1 cellular context compared by ENCODE assay signal in the genomic region with DNA sequence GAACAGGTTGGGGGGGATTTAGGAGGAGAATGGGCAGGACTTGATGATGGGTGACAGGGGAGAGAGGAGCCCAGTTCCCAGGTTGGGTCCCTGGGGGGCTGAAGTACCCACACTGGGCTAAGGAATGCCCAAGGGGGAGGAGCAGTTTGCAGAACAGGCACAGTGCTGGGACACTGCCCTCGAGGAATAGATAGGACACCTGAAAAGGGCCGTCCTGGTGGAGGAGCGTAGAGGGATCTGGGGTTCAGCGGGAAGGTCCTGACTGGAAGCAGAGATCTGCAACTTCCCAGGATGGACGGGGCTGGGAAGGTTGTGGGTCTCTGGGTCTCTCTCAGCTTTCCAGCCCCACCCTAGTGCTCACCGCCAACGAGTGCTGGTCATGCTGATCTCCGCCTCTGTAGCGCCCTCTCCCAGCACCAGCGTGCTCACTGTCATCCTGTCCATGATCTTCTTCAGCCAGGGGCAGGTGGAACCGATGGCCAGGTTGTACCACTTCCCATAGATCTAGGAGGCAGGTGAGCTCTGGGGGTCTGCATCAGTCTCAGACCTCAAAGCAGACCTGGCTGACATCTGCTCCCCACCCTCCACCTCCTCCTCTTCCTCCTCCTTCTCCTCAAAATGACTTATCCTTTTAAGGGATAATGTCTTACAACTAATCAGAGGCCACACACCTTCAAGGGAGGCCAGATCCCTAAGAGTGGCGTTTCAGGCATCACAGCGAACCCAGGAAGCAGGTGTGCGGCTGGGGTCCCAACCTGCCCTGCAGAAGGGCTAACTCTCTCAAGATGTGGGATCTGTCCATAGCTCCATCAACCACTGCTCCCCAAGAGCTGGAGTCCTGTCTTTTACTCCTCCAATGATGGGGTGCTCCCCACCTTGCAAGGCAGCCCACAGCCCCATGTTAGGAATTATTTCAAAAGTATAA.
A peak's percentile ranks its signal among the peaks of the same experiment; 100 is the strongest.
TF ChIP-seq lines count a peak whose summit lies in the region.

No MANE protein-coding gene starts in this region.

TF ChIP-seq in HepG2, 621 proteins besides CTCF, POLR2A, EP300 and RAD21 (continued from another document and continues in another):
- TF ChIP-seq, protein P1, sequence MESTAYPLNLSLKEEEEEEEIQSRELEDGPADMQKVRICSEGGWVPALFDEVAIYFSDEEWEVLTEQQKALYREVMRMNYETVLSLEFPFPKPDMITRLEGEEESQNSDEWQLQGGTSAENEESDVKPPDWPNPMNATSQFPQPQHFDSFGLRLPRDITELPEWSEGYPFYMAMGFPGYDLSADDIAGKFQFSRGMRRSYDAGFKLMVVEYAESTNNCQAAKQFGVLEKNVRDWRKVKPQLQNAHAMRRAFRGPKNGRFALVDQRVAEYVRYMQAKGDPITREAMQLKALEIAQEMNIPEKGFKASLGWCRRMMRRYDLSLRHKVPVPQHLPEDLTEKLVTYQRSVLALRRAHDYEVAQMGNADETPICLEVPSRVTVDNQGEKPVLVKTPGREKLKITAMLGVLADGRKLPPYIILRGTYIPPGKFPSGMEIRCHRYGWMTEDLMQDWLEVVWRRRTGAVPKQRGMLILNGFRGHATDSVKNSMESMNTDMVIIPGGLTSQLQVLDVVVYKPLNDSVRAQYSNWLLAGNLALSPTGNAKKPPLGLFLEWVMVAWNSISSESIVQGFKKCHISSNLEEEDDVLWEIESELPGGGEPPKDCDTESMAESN (CRISPR knock-in tag; conservative IDR thresholded peaks at IDR 0.05) = no peak
- TF ChIP-seq PHF8 (CRISPR knock-in tag; IDR thresholded peaks at IDR 0.05) (no peak), ZBTB20 (CRISPR knock-in tag; IDR thresholded peaks at IDR 0.05; ENCODE audit: borderline replicate concordance, low read depth) (no peak), SMAD3 (CRISPR knock-in tag; IDR thresholded peaks at IDR 0.05) (no peak), POGZ (CRISPR knock-in tag; IDR thresholded peaks at IDR 0.05) (no peak), KMT2B (CRISPR knock-in tag; IDR thresholded peaks at IDR 0.05) (no peak), ZFP62 (CRISPR knock-in tag; IDR thresholded peaks at IDR 0.05) (no peak), NR2F2 (IDR thresholded peaks at IDR 0.05; ENCODE audit: borderline replicate concordance, low read depth) (no peak), SOX6 (IDR thresholded peaks at IDR 0.05) (no peak), SOX6 (CRISPR knock-in tag; IDR thresholded peaks at IDR 0.05) (no peak), BORCS8-MEF2B (CRISPR knock-in tag; IDR thresholded peaks at IDR 0.05) (no peak; the same call in 1 of the 2 replicates), FOXP1 (IDR thresholded peaks at IDR 0.05) (no peak), FOXP1 (CRISPR knock-in tag; IDR thresholded peaks at IDR 0.05) (no peak), CENPX (CRISPR knock-in tag; IDR thresholded peaks at IDR 0.05) (no peak), ZNF841 (CRISPR knock-in tag; IDR thresholded peaks at IDR 0.05; ENCODE audit: borderline replicate concordance) (no peak), ZFY (CRISPR knock-in tag; IDR thresholded peaks at IDR 0.05) (no peak; the same call in none of the 2 replicates), NFKBIZ (CRISPR knock-in tag; IDR thresholded peaks at IDR 0.05) (no peak), YEATS2 (CRISPR knock-in tag; IDR thresholded peaks at IDR 0.05; ENCODE audit: borderline replicate concordance) (no peak), WIZ (CRISPR knock-in tag; IDR thresholded peaks at IDR 0.05) (no peak), MAZ (IDR thresholded peaks at IDR 0.05; ENCODE audit: borderline replicate concordance, low read depth, low read length) (no peak), MAZ (CRISPR knock-in tag; IDR thresholded peaks at IDR 0.05; ENCODE audit: low read depth) (peak; percentile 61; the same call in 1 of the 2 replicates), NFATC3 (CRISPR knock-in tag; IDR thresholded peaks at IDR 0.05) (no peak), KMT2A (CRISPR knock-in tag; IDR thresholded peaks at IDR 0.05) (no peak), SRY (CRISPR knock-in tag; IDR thresholded peaks at IDR 0.05) (no peak), PHB2 (IDR thresholded peaks at IDR 0.05; ENCODE audit: partially characterized antibody) (no peak), ATRX (CRISPR knock-in tag; IDR thresholded peaks at IDR 0.05; ENCODE audit: borderline replicate concordance) (no peak), SNRNP70 (IDR thresholded peaks at IDR 0.05; ENCODE audit: low read depth, low read length) (no peak), ZMYM4 (CRISPR knock-in tag; IDR thresholded peaks at IDR 0.05) (0 out of 2 replicates have a peak, but pooled peaks have one; percentile 57), RXRB (CRISPR knock-in tag; IDR thresholded peaks at IDR 0.05; ENCODE audit: borderline replicate concordance) (peak; percentile 42; the same call in 1 of the 2 replicates), PHF21A (CRISPR knock-in tag; IDR thresholded peaks at IDR 0.05) (no peak), ZNF33B (CRISPR knock-in tag; IDR thresholded peaks at IDR 0.05) (no peak), PHF20 (CRISPR knock-in tag; IDR thresholded peaks at IDR 0.05) (no peak), U2AF1 (optimal IDR thresholded peaks at IDR 0.05; ENCODE audit: low read depth, low read length) (no peak)
- TF ChIP-seq, protein P2, sequence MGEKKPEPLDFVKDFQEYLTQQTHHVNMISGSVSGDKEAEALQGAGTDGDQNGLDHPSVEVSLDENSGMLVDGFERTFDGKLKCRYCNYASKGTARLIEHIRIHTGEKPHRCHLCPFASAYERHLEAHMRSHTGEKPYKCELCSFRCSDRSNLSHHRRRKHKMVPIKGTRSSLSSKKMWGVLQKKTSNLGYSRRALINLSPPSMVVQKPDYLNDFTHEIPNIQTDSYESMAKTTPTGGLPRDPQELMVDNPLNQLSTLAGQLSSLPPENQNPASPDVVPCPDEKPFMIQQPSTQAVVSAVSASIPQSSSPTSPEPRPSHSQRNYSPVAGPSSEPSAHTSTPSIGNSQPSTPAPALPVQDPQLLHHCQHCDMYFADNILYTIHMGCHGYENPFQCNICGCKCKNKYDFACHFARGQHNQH (CRISPR knock-in tag; IDR thresholded peaks at IDR 0.05) = peak; percentile 16; the same call in 1 of the 2 replicates
- TF ChIP-seq, protein P3, sequence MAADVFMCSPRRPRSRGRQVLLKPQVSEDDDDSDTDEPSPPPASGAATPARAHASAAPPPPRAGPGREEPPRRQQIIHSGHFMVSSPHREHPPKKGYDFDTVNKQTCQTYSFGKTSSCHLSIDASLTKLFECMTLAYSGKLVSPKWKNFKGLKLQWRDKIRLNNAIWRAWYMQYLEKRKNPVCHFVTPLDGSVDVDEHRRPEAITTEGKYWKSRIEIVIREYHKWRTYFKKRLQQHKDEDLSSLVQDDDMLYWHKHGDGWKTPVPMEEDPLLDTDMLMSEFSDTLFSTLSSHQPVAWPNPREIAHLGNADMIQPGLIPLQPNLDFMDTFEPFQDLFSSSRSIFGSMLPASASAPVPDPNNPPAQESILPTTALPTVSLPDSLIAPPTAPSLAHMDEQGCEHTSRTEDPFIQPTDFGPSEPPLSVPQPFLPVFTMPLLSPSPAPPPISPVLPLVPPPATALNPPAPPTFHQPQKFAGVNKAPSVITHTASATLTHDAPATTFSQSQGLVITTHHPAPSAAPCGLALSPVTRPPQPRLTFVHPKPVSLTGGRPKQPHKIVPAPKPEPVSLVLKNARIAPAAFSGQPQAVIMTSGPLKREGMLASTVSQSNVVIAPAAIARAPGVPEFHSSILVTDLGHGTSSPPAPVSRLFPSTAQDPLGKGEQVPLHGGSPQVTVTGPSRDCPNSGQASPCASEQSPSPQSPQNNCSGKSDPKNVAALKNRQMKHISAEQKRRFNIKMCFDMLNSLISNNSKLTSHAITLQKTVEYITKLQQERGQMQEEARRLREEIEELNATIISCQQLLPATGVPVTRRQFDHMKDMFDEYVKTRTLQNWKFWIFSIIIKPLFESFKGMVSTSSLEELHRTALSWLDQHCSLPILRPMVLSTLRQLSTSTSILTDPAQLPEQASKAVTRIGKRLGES (CRISPR knock-in tag; IDR thresholded peaks at IDR 0.05; ENCODE audit: borderline replicate concordance) = no peak
- TF ChIP-seq, protein P4, sequence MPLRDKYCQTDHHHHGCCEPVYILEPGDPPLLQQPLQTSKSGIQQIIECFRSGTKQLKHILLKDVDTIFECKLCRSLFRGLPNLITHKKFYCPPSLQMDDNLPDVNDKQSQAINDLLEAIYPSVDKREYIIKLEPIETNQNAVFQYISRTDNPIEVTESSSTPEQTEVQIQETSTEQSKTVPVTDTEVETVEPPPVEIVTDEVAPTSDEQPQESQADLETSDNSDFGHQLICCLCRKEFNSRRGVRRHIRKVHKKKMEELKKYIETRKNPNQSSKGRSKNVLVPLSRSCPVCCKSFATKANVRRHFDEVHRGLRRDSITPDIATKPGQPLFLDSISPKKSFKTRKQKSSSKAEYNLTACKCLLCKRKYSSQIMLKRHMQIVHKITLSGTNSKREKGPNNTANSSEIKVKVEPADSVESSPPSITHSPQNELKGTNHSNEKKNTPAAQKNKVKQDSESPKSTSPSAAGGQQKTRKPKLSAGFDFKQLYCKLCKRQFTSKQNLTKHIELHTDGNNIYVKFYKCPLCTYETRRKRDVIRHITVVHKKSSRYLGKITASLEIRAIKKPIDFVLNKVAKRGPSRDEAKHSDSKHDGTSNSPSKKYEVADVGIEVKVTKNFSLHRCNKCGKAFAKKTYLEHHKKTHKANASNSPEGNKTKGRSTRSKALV (CRISPR knock-in tag; IDR thresholded peaks at IDR 0.05) = no peak
- TF ChIP-seq, protein P5, sequence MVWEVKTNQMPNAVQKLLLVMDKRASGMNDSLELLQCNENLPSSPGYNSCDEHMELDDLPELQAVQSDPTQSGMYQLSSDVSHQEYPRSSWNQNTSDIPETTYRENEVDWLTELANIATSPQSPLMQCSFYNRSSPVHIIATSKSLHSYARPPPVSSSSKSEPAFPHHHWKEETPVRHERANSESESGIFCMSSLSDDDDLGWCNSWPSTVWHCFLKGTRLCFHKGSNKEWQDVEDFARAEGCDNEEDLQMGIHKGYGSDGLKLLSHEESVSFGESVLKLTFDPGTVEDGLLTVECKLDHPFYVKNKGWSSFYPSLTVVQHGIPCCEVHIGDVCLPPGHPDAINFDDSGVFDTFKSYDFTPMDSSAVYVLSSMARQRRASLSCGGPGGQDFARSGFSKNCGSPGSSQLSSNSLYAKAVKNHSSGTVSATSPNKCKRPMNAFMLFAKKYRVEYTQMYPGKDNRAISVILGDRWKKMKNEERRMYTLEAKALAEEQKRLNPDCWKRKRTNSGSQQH (CRISPR knock-in tag; IDR thresholded peaks at IDR 0.05; ENCODE audit: low read depth) = no peak
- TF ChIP-seq, protein P6, sequence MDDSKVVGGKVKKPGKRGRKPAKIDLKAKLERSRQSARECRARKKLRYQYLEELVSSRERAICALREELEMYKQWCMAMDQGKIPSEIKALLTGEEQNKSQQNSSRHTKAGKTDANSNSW (CRISPR knock-in tag; IDR thresholded peaks at IDR 0.05; ENCODE audit: borderline replicate concordance) = no peak
- TF ChIP-seq, protein P7, sequence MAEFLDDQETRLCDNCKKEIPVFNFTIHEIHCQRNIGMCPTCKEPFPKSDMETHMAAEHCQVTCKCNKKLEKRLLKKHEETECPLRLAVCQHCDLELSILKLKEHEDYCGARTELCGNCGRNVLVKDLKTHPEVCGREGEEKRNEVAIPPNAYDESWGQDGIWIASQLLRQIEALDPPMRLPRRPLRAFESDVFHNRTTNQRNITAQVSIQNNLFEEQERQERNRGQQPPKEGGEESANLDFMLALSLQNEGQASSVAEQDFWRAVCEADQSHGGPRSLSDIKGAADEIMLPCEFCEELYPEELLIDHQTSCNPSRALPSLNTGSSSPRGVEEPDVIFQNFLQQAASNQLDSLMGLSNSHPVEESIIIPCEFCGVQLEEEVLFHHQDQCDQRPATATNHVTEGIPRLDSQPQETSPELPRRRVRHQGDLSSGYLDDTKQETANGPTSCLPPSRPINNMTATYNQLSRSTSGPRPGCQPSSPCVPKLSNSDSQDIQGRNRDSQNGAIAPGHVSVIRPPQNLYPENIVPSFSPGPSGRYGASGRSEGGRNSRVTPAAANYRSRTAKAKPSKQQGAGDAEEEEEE (CRISPR knock-in tag; IDR thresholded peaks at IDR 0.05; ENCODE audit: borderline replicate concordance) = 0 out of 2 replicates have a peak, but pooled peaks have one; percentile 55
- TF ChIP-seq, protein P8, sequence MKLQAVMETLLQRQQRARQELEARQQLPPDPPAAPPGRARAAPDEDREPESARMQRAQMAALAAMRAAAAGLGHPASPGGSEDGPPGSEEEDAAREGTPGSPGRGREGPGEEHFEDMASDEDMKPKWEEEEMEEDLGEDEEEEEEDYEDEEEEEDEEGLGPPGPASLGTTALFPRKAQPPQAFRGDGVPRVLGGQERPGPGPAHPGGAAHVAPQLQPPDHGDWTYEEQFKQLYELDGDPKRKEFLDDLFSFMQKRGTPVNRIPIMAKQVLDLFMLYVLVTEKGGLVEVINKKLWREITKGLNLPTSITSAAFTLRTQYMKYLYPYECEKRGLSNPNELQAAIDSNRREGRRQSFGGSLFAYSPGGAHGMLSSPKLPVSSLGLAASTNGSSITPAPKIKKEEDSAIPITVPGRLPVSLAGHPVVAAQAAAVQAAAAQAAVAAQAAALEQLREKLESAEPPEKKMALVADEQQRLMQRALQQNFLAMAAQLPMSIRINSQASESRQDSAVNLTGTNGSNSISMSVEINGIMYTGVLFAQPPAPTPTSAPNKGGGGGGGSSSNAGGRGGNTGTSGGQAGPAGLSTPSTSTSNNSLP (IDR thresholded peaks at IDR 0.05; ENCODE audit: low read depth, low read length) = no peak
- TF ChIP-seq, protein P9, sequence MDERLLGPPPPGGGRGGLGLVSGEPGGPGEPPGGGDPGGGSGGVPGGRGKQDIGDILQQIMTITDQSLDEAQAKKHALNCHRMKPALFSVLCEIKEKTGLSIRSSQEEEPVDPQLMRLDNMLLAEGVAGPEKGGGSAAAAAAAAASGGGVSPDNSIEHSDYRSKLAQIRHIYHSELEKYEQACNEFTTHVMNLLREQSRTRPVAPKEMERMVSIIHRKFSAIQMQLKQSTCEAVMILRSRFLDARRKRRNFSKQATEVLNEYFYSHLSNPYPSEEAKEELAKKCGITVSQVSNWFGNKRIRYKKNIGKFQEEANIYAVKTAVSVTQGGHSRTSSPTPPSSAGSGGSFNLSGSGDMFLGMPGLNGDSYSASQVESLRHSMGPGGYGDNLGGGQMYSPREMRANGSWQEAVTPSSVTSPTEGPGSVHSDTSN (CRISPR knock-in tag; IDR thresholded peaks at IDR 0.05) = no peak
